In genomic region chr6:32972353-32973143, GRCh38 we compare ENCODE assay signal across 1 cellular context.
TF ChIP-seq lines count a peak whose summit lies in the region.

No MANE protein-coding gene starts in this region.

TF ChIP-seq in HepG2, 621 proteins besides CTCF, POLR2A, EP300 and RAD21 (continued from another document and continues in another):
- peak; percentile 24; the same call in 1 of the 2 replicates for TF ChIP-seq AHDC1 (CRISPR knock-in tag; IDR thresholded peaks at IDR 0.05; ENCODE audit: borderline replicate concordance)
- peak; percentile 86; the same call in 1 of the 2 replicates for TF ChIP-seq REXO4 (CRISPR knock-in tag; IDR thresholded peaks at IDR 0.05; ENCODE audit: borderline replicate concordance)
- 0 out of 2 replicates have a peak, but pooled peaks have one; percentile 63 for TF ChIP-seq ZNF235 (CRISPR knock-in tag; IDR thresholded peaks at IDR 0.05; ENCODE audit: borderline replicate concordance)
- TF ChIP-seq ZXDC (CRISPR knock-in tag; IDR thresholded peaks at IDR 0.05), result no peak
- peak; percentile 22; the same call in 1 of the 2 replicates for TF ChIP-seq ZNF773 (CRISPR knock-in tag; IDR thresholded peaks at IDR 0.05; ENCODE audit: borderline replicate concordance)
- peak; percentile 7; the same call in 1 of the 2 replicates for TF ChIP-seq ZNF580 (CRISPR knock-in tag; IDR thresholded peaks at IDR 0.05; ENCODE audit: borderline replicate concordance, low read depth)
- no peak for TF ChIP-seq ZNF350 (CRISPR knock-in tag; IDR thresholded peaks at IDR 0.05; ENCODE audit: borderline replicate concordance, low read depth)
- no peak for TF ChIP-seq ZNF34 (CRISPR knock-in tag; IDR thresholded peaks at IDR 0.05; ENCODE audit: borderline replicate concordance)
- TF ChIP-seq ZNF451 (CRISPR knock-in tag; IDR thresholded peaks at IDR 0.05), result no peak
- TF ChIP-seq ZNF687 (CRISPR knock-in tag; IDR thresholded peaks at IDR 0.05), result peak; percentile 12; the same call in 1 of the 2 replicates
- TF ChIP-seq ZSCAN12 (CRISPR knock-in tag; IDR thresholded peaks at IDR 0.05), result no peak
- peak; percentile 80; the same call in 1 of the 2 replicates for TF ChIP-seq ZNF20 (CRISPR knock-in tag; IDR thresholded peaks at IDR 0.05)
- TF ChIP-seq ZNF564 (CRISPR knock-in tag; IDR thresholded peaks at IDR 0.05), result no peak
- peak; percentile 36 for TF ChIP-seq ZMAT3 (CRISPR knock-in tag; conservative IDR thresholded peaks at IDR 0.05)
- TF ChIP-seq ZNF768 (CRISPR knock-in tag; IDR thresholded peaks at IDR 0.05), result peak; percentile 63; the same call in 1 of the 2 replicates
- TF ChIP-seq LRRFIP1 (CRISPR knock-in tag; conservative IDR thresholded peaks at IDR 0.05), result no peak
- TF ChIP-seq NFE2L2 (IDR thresholded peaks at IDR 0.05; ENCODE audit: low read length), result no peak
- TF ChIP-seq ZBTB37 (CRISPR knock-in tag; IDR thresholded peaks at IDR 0.05), result 0 out of 2 replicates have a peak, but pooled peaks have one; percentile 18
- TF ChIP-seq MXI1 (IDR thresholded peaks at IDR 0.05; ENCODE audit: borderline replicate concordance, low read depth, low read length), result peak; percentile 15; the same call in 2 of the 3 replicates
- no peak for TF ChIP-seq ZNF639 (CRISPR knock-in tag; conservative IDR thresholded peaks at IDR 0.05)
- no peak for TF ChIP-seq CENPBD1 (CRISPR knock-in tag; IDR thresholded peaks at IDR 0.05; ENCODE audit: borderline replicate concordance, low read depth)
- no peak; the same call in 1 of the 2 replicates for TF ChIP-seq SNAI1 (CRISPR knock-in tag; IDR thresholded peaks at IDR 0.05; ENCODE audit: borderline replicate concordance)
- TF ChIP-seq KMT2A (CRISPR knock-in tag; IDR thresholded peaks at IDR 0.05), result no peak; the same call in 1 of the 2 replicates
- peak; percentile 93 for TF ChIP-seq ZFP82 (CRISPR knock-in tag; IDR thresholded peaks at IDR 0.05; ENCODE audit: borderline replicate concordance)
- TF ChIP-seq SKIL (CRISPR knock-in tag; IDR thresholded peaks at IDR 0.05; ENCODE audit: borderline replicate concordance), result peak; percentile 49
- no peak for TF ChIP-seq NFYB (CRISPR knock-in tag; IDR thresholded peaks at IDR 0.05)
- TF ChIP-seq ZNF33B (CRISPR knock-in tag; IDR thresholded peaks at IDR 0.05), result no peak
- peak; percentile 60; the same call in 1 of the 2 replicates for TF ChIP-seq EEA1 (CRISPR knock-in tag; IDR thresholded peaks at IDR 0.05; ENCODE audit: borderline replicate concordance)
- no peak for TF ChIP-seq GATAD2A (CRISPR knock-in tag; IDR thresholded peaks at IDR 0.05)
- TF ChIP-seq ZNF296 (CRISPR knock-in tag; conservative IDR thresholded peaks at IDR 0.05), result no peak
- no peak; the same call in 1 of the 2 replicates for TF ChIP-seq ZNF710 (CRISPR knock-in tag; IDR thresholded peaks at IDR 0.05; ENCODE audit: borderline replicate concordance)
- TF ChIP-seq ZNF17 (CRISPR knock-in tag; IDR thresholded peaks at IDR 0.05), result no peak
